8 cellular contexts compared by ENCODE assay signal in genomic region chr7:148856035-148856881, GRCh38. TPM values are rescaled to one million over a fixed set of nuclear protein-coding genes. Genes with fewer than 3 reads are reported as not detected.
A peak's percentile ranks its signal among the peaks of the same experiment; 100 is the strongest.
DNase-seq lines count a peak whose midpoint lies in the region; ATAC-seq, FAIRE-seq and TF ChIP-seq lines count a peak whose summit lies in the region.

No MANE protein-coding gene starts in this region.

- H2BK15ac ChIP-seq in mesenchymal stem cell (ENCODE audit: low read depth, poor library complexity, severe bottlenecking) = no peak overlapping the region

- H2BK120ac ChIP-seq in mesenchymal stem cell (ENCODE audit: low read depth, low read length) = no peak overlapping the region

- H3K9ac ChIP-seq in mesenchymal stem cell (ENCODE audit: low read length) = peak overlapping the region; percentile 63

- no peak overlapping the region for H3K18ac ChIP-seq in mesenchymal stem cell (ENCODE audit: low read depth in 1 of 2, low read length in 2 of 2)

- peak overlapping the region; percentile 16 for H3K27ac Mint-ChIP-seq in T-helper 2 cell treated with Interferon-gamma antibody and Interleukin-4, amounts not matched to agents 5 μg/mL and 100 μg/mL, for 36 hours

- H3K4me3 ChIP-seq in cardiac fibroblast (replicated peaks in 1 of 2; ENCODE audit: low read depth in 2 of 2, low read length in 2 of 2) = peak overlapping the region in 1 of 2 donors; percentile 37
- peak overlapping the region in 1 of 2 experiments; percentile 75 for H3K4me3 ChIP-seq in mesenchymal stem cell (ENCODE audit: insufficient read depth in 1 of 2, low read depth in 1 of 2, low read length in 2 of 2)
- no peak overlapping the region for H3K4me3 ChIP-seq in thoracic aorta

- WGBS in mesenchymal stem cell = 91% methylated on average over 4 of the region's 6 CpGs

- peak overlapping the region; percentile 53 for H2AFZ ChIP-seq in mesenchymal stem cell (ENCODE audit: low read depth, low read length)

- H3K27ac ChIP-seq in mesenchymal stem cell (ENCODE audit: low read length, poor library complexity, severe bottlenecking) (no peak overlapping the region), thoracic aorta (no peak overlapping the region)

- H3K36me3 Mint-ChIP-seq in T-helper 2 cell treated with Interferon-gamma antibody and Interleukin-4, amounts not matched to agents 5 μg/mL and 100 μg/mL, for 36 hours (ENCODE audit: low read depth) = peaks cover 8% of the 10 kb centered on the region

- H2BK5ac ChIP-seq in mesenchymal stem cell (ENCODE audit: low read depth, low read length, poor library complexity, severe bottlenecking) = no peak overlapping the region

- TF ChIP-seq CTCF in cardiac fibroblast (IDR thresholded peaks at IDR 0.05; ENCODE audit: low read depth, low read length) (peak; percentile 75), thoracic aorta (IDR thresholded peaks at IDR 0.05) (peak; percentile 62)

- H3K79me1 ChIP-seq in mesenchymal stem cell (replicated peaks; ENCODE audit: low read length, poor library complexity, severe bottlenecking) = peaks cover 24% of the 10 kb centered on the region

- peak; percentile 52 for ATAC-seq in HG03139 (IDR thresholded peaks at IDR 0.05; ENCODE audit: unreplicated experiment)
- ATAC-seq in thoracic aorta (ENCODE audit: insufficient number of reproducible peaks, low FRiP score, low read depth) = no peak

- no peaks in the 10 kb centered on the region for H3K9me3 Mint-ChIP-seq in T-helper 2 cell treated with Interferon-gamma antibody and Interleukin-4, amounts not matched to agents 5 μg/mL and 100 μg/mL, for 36 hours

- H3K4me1 Mint-ChIP-seq in T-helper 2 cell treated with Interferon-gamma antibody and Interleukin-4, amounts not matched to agents 5 μg/mL and 100 μg/mL, for 36 hours (ENCODE audit: low read depth) = peaks cover 37% of the 10 kb centered on the region

- no peak overlapping the region for H3K14ac ChIP-seq in mesenchymal stem cell (ENCODE audit: low read length in 2 of 2)

- H3K27me3 ChIP-seq in mesenchymal stem cell (ENCODE audit: control insufficient read depth in 1 of 2, insufficient read depth in 1 of 2, low read length in 2 of 2) = no peaks in the 10 kb centered on the region
- no peaks in the 10 kb centered on the region for H3K27me3 ChIP-seq in thoracic aorta (replicated peaks; ENCODE audit: insufficient read depth)

- no peak overlapping the region for H3K23ac ChIP-seq in mesenchymal stem cell (ENCODE audit: low read length in 2 of 2)

- H3K9me3 ChIP-seq in mesenchymal stem cell (ENCODE audit: control insufficient read depth, low read length) (no peaks in the 10 kb centered on the region), thoracic aorta (no peaks in the 10 kb centered on the region)

- peaks cover 3% of the 10 kb centered on the region for H3K4me1 ChIP-seq in mesenchymal stem cell (ENCODE audit: control insufficient read depth, insufficient read depth, low read depth, low read length)
- no peaks in the 10 kb centered on the region for H3K4me1 ChIP-seq in thoracic aorta (ENCODE audit: control insufficient read depth in 1 of 2, low read depth in 2 of 2)

- H3K4me3 Mint-ChIP-seq in T-helper 2 cell treated with Interferon-gamma antibody and Interleukin-4, amounts not matched to agents 5 μg/mL and 100 μg/mL, for 36 hours = peak overlapping the region; percentile 51

- H3K4ac ChIP-seq in mesenchymal stem cell (ENCODE audit: low read depth in 1 of 2, low read length in 2 of 2) = no peak overlapping the region

- DNase-seq in AG08396 (ENCODE audit: low spot score) (peak; percentile 33), GM18507 (ENCODE audit: extremely low spot score, insufficient read length, low read depth) (peak; percentile 7), cardiac fibroblast (ENCODE audit: low read depth in 2 of 2) (peak; percentile 46 to 57), mesenchymal stem cell (peak; percentile 53), thoracic aorta (ENCODE audit: low spot score) (no peak), DMS114 treated with DMSO at 0.1 percent for 48 hours (lab: John Stamatoyannopoulos, UW; ENCODE audit: unreplicated experiment) (no peak)
- DNase-seq in T-helper 2 cell treated with Interferon-gamma antibody and Interleukin-4, amounts not matched to agents 5 μg/mL and 100 μg/mL, for 36 hours (ENCODE audit: low spot score) = no peak

- H2BK12ac ChIP-seq in mesenchymal stem cell (ENCODE audit: low read length in 2 of 2) = no peak overlapping the region

- H4K8ac ChIP-seq in mesenchymal stem cell (ENCODE audit: low read length) = no peak overlapping the region

- FAIRE-seq in GM18507 (lab: Jason Lieb, UNC) = peak; percentile 67

- no peak overlapping the region for H2AK5ac ChIP-seq in mesenchymal stem cell (ENCODE audit: low read length, severe bottlenecking)

- H3K36me3 ChIP-seq in mesenchymal stem cell (ENCODE audit: control insufficient read depth in 1 of 2, insufficient read depth in 2 of 2, low read depth in 1 of 2, low read length in 2 of 2) = no peaks in the 10 kb centered on the region
- H3K36me3 ChIP-seq in thoracic aorta = no peaks in the 10 kb centered on the region

- H4K91ac ChIP-seq in mesenchymal stem cell (ENCODE audit: low read length) = no peak overlapping the region

- no peaks in the 10 kb centered on the region for H3K27me3 Mint-ChIP-seq in T-helper 2 cell treated with Interferon-gamma antibody and Interleukin-4, amounts not matched to agents 5 μg/mL and 100 μg/mL, for 36 hours (ENCODE audit: low read depth)

- H3K4me2 ChIP-seq in mesenchymal stem cell (ENCODE audit: low read length, poor library complexity, severe bottlenecking) = no peak overlapping the region

RNA-seq across cellular contexts. Expression of gene EZH2, which starts 27.8 kb away (rescaled TPM):
- 5.9 TPM for polyA plus RNA-seq in mesenchymal stem cell (2013, experiment 1 of 2)
- polyA plus RNA-seq in mesenchymal stem cell (2013, experiment 2 of 2) = 5.6 TPM
- 1 to 10 TPM in 1 of 2 donors, not detected in 1; 2.4 TPM for total RNA-seq in thoracic aorta

Comparison
In these comparisons a context has a peak if more than half of its experiments do, and no peak if none do; other contexts are left out.
1. DNase-seq: peak in AG08396 (single experiment), GM18507 (single experiment), cardiac fibroblast (2 of 2) and mesenchymal stem cell (single experiment); none in T-helper 2 cell treated with Interferon-gamma antibody and Interleukin-4, amounts not matched to agents 5 μg/mL and 100 μg/mL, for 36 hours (single experiment), thoracic aorta (single experiment) and DMS114 treated with DMSO at 0.1 percent for 48 hours (single experiment).